Comparison of ENCODE assay signal across 22 cellular contexts in genomic region chr20:2703716-2704475, GRCh38. TPM values are rescaled to one million over a fixed set of nuclear protein-coding genes. Genes with fewer than 3 reads are reported as not detected.
"Had no signal": no experiment of that assay in that cellular context is flagged by ENCODE, and none has a peak within 500 bp of the region (broad histone marks: within the 10 kb centered on the region; RNA-seq: fewer than 3 reads in every experiment).

No MANE protein-coding gene starts in this region.

- H3K4me2 ChIP-seq: SK-N-SH had no signal

- ATAC-seq: Panc1, PC-3 had no signal

- H3K9me3 ChIP-seq: SK-N-SH had no signal

- DNase-seq: KBM-7, MV-4-11, NCI-H1048, NCI-H1105, NCI-H1417, NCI-H1436 treated with DMSO at 0.1 percent for 48 hours, NCI-H1694 treated with DMSO at 0.1 percent for 48 hours, NCI-H1930, NCI-H2081, NCI-H2171, NCI-H226, NCI-H446, NCI-H510A, NCI-H524 treated with DMSO at 0.1 percent for 48 hours, NCI-H69, NCI-H774, PC-3, SHP77, SK-N-SH had no signal

- H3K9ac ChIP-seq: SK-N-SH had no signal

- H3K27ac ChIP-seq: RWPE1 had no signal

RNA-seq across cellular contexts. Expression of gene EBF4, which starts 11.3 kb away (rescaled TPM):
- total RNA-seq: MCF 10A had no signal
